ENCODE assay signal across 36 cellular contexts in genomic region chr15:42940527-42940926, GRCh38.
"Had no signal": no experiment of that assay in that cellular context is flagged by ENCODE, and none has a peak within 500 bp of the region (broad histone marks: within the 10 kb centered on the region; RNA-seq: fewer than 3 reads in every experiment).

No MANE protein-coding gene starts in this region.

- H3K9me3 ChIP-seq: ascending aorta, breast epithelium, esophagus muscularis mucosa, gastrocnemius medialis had no signal

- H3K4me3 Mint-ChIP-seq: activated B cell treated with CpG ODN at 0.5 μM for 24 hours; activated CD4-positive, alpha-beta memory T cell treated with anti-CD3 and anti-CD28 coated beads for 36 hours; activated CD4-positive, alpha-beta T cell treated with anti-CD3 and anti-CD28 coated beads for 36 hours; activated CD4-positive, alpha-beta T cell treated with anti-CD3 and anti-CD28 coated beads, Interleukin-2, amount 10 ng/mL, durations not matched to agents 24 days and 14 days; activated CD8-positive, alpha-beta memory T cell treated with anti-CD3 and anti-CD28 coated beads, Interleukin-2, amount 10 ng/mL, durations not matched to agents 7 days and 5 days; activated CD8-positive, alpha-beta T cell treated with anti-CD3 and anti-CD28 coated beads, Interleukin-2, amount 10 ng/mL, durations not matched to agents 7 days and 5 days; activated naive CD4-positive, alpha-beta T cell treated with anti-CD3 and anti-CD28 coated beads for 36 hours; activated naive CD4-positive, alpha-beta T cell treated with anti-CD3 and anti-CD28 coated beads, Interleukin-2, amount 50 U/mL, for 24 hours; activated naive CD8-positive, alpha-beta T cell treated with anti-CD3 and anti-CD28 coated beads for 36 hours; activated naive CD8-positive, alpha-beta T cell treated with anti-CD3 and anti-CD28 coated beads, Interleukin-2, amount 50 U/mL, for 24 hours; activated T-helper 1 cell treated with anti-CD3 and anti-CD28 coated beads, Interleukin-12 subunit alpha, Interleukin-12 subunit beta, Interleukin-2, Interleukin-4 antibody, amounts not matched to agents 30 ng/mL and 10 ng/mL and 1 ng/mL, durations not matched to agents 14 hours and 24 hours and 36 hours; brain; dendritic cell treated with granulocyte-macrophage colony-stimulating factor and Interleukin-4, amounts not matched to agents 40 ng/mL and 50 ng/mL, for 4 days; effector memory CD8-positive, alpha-beta T cell; T-helper 2 cell treated with Interferon-gamma antibody and Interleukin-4, amounts not matched to agents 5 μg/mL and 100 μg/mL, for 36 hours had no signal

- H3K27ac Mint-ChIP-seq: activated B cell treated with CpG ODN at 0.5 μM for 24 hours; activated CD4-positive, alpha-beta memory T cell treated with anti-CD3 and anti-CD28 coated beads for 36 hours; activated CD4-positive, alpha-beta T cell treated with anti-CD3 and anti-CD28 coated beads for 36 hours; activated CD4-positive, alpha-beta T cell treated with anti-CD3 and anti-CD28 coated beads, Interleukin-2, amount 10 ng/mL, durations not matched to agents 24 days and 14 days; activated CD8-positive, alpha-beta memory T cell treated with anti-CD3 and anti-CD28 coated beads, Interleukin-2, amount 10 ng/mL, durations not matched to agents 7 days and 5 days; activated CD8-positive, alpha-beta T cell treated with anti-CD3 and anti-CD28 coated beads, Interleukin-2, amount 10 ng/mL, durations not matched to agents 7 days and 5 days; activated naive CD4-positive, alpha-beta T cell treated with anti-CD3 and anti-CD28 coated beads for 36 hours; activated naive CD4-positive, alpha-beta T cell treated with anti-CD3 and anti-CD28 coated beads, Interleukin-2, amount 50 U/mL, for 24 hours; activated naive CD8-positive, alpha-beta T cell treated with anti-CD3 and anti-CD28 coated beads for 36 hours; activated naive CD8-positive, alpha-beta T cell treated with anti-CD3 and anti-CD28 coated beads, Interleukin-2, amount 50 U/mL, for 24 hours; activated T-helper 1 cell treated with anti-CD3 and anti-CD28 coated beads, Interleukin-12 subunit alpha, Interleukin-12 subunit beta, Interleukin-2, Interleukin-4 antibody, amounts not matched to agents 30 ng/mL and 10 ng/mL and 1 ng/mL, durations not matched to agents 14 hours and 24 hours and 36 hours; activated T-helper 2 cell treated with anti-CD3 and anti-CD28 coated beads, Interferon-gamma antibody, Interleukin-2, Interleukin-4, amounts not matched to agents 10 μg/mL and 5 μg/mL and 100 μg/mL, durations not matched to agents 14 hours and 24 hours and 36 hours; dendritic cell treated with granulocyte-macrophage colony-stimulating factor and Interleukin-4, amounts not matched to agents 40 ng/mL and 50 ng/mL, for 4 days; effector memory CD8-positive, alpha-beta T cell; T-helper 17 cell; T-helper 2 cell treated with Interferon-gamma antibody and Interleukin-4, amounts not matched to agents 5 μg/mL and 100 μg/mL, for 36 hours had no signal

- H3K4me3 ChIP-seq: ascending aorta, breast epithelium, cardiac muscle cell, coronary artery, esophagus muscularis mucosa, gastrocnemius medialis had no signal

- ATAC-seq: activated CD4-positive, alpha-beta T cell treated with anti-CD3 and anti-CD28 coated beads for 36 hours; activated CD4-positive, CD25-positive, alpha-beta regulatory T cell treated with anti-CD3 and anti-CD28 coated beads, Interleukin-2, amount 50 U/mL, for 24 hours; activated CD8-positive, alpha-beta memory T cell treated with anti-CD3 and anti-CD28 coated beads, Interleukin-2, amount 10 ng/mL, durations not matched to agents 7 days and 5 days; activated CD8-positive, alpha-beta T cell treated with anti-CD3 and anti-CD28 coated beads, Interleukin-2, amount 10 ng/mL, durations not matched to agents 7 days and 5 days; activated naive CD8-positive, alpha-beta T cell treated with anti-CD3 and anti-CD28 coated beads, Interleukin-2, amount 50 U/mL, for 24 hours; effector memory CD8-positive, alpha-beta T cell; foreskin keratinocyte; gastrocnemius medialis; T-helper 17 cell had no signal

- DNase-seq: activated B cell treated with CpG ODN at 0.5 μM for 24 hours; activated CD4-positive, alpha-beta memory T cell treated with anti-CD3 and anti-CD28 coated beads for 36 hours; activated CD4-positive, alpha-beta T cell treated with anti-CD3 and anti-CD28 coated beads for 36 hours; activated CD4-positive, alpha-beta T cell treated with anti-CD3 and anti-CD28 coated beads, Interleukin-2, amount 10 ng/mL, durations not matched to agents 24 days and 14 days; activated CD8-positive, alpha-beta memory T cell treated with anti-CD3 and anti-CD28 coated beads, Interleukin-2, amount 10 ng/mL, durations not matched to agents 7 days and 5 days; activated CD8-positive, alpha-beta memory T cell treated with anti-CD3 and anti-CD28 coated beads, Interleukin-2, amount 50 U/mL, for 4 hours; activated CD8-positive, alpha-beta T cell treated with anti-CD3 and anti-CD28 coated beads, Interleukin-2, amount 10 ng/mL, durations not matched to agents 7 days and 5 days; activated effector memory CD4-positive, alpha-beta T cell treated with anti-CD3 and anti-CD28 coated beads, Interleukin-2, amount 50 U/mL, for 16 hours; activated naive CD4-positive, alpha-beta T cell treated with anti-CD3 and anti-CD28 coated beads for 36 hours; activated naive CD8-positive, alpha-beta T cell treated with anti-CD3 and anti-CD28 coated beads for 36 hours; activated naive CD8-positive, alpha-beta T cell treated with anti-CD3 and anti-CD28 coated beads, Interleukin-2, amount 50 U/mL, for 24 hours; activated T-cell treated with anti-CD3 and anti-CD28 coated beads, Interleukin-2, amount 50 U/mL, for 1 hour; activated T-cell treated with anti-CD3 and anti-CD28 coated beads, Interleukin-2, amount 50 U/mL, for 48 hours; central memory CD4-positive, alpha-beta T cell; effector CD4-positive, alpha-beta T cell; effector memory CD8-positive, alpha-beta T cell; erythroblast; foreskin keratinocyte; gastrocnemius medialis; glutamatergic neuron; T-helper 1 cell; T-helper 17 cell; T1000; WERI-Rb-1 had no signal

- H3K27me3 ChIP-seq: ascending aorta, breast epithelium, cardiac muscle cell, esophagus muscularis mucosa, foreskin keratinocyte, gastrocnemius medialis had no signal

- H3K27ac ChIP-seq: ascending aorta, breast epithelium, cardiac muscle cell, coronary artery, esophagus muscularis mucosa, foreskin keratinocyte, gastrocnemius medialis, WERI-Rb-1 had no signal

- H3K4me1 ChIP-seq: ascending aorta, breast epithelium, esophagus muscularis mucosa, gastrocnemius medialis had no signal

- H3K4me1 Mint-ChIP-seq: activated B cell treated with CpG ODN at 0.5 μM for 24 hours; activated CD4-positive, alpha-beta T cell treated with anti-CD3 and anti-CD28 coated beads for 36 hours; activated CD4-positive, alpha-beta T cell treated with anti-CD3 and anti-CD28 coated beads, Interleukin-2, amount 10 ng/mL, durations not matched to agents 24 days and 14 days; activated CD8-positive, alpha-beta memory T cell treated with anti-CD3 and anti-CD28 coated beads, Interleukin-2, amount 10 ng/mL, durations not matched to agents 7 days and 5 days; activated naive CD4-positive, alpha-beta T cell treated with anti-CD3 and anti-CD28 coated beads, Interleukin-2, amount 50 U/mL, for 24 hours; activated naive CD8-positive, alpha-beta T cell treated with anti-CD3 and anti-CD28 coated beads for 36 hours; activated naive CD8-positive, alpha-beta T cell treated with anti-CD3 and anti-CD28 coated beads, Interleukin-2, amount 50 U/mL, for 24 hours; brain; T-helper 17 cell had no signal

- H3K27me3 Mint-ChIP-seq: activated B cell treated with CpG ODN at 0.5 μM for 24 hours; activated CD4-positive, alpha-beta memory T cell treated with anti-CD3 and anti-CD28 coated beads for 36 hours; activated CD4-positive, alpha-beta T cell treated with anti-CD3 and anti-CD28 coated beads for 36 hours; activated CD4-positive, alpha-beta T cell treated with anti-CD3 and anti-CD28 coated beads, Interleukin-2, amount 10 ng/mL, durations not matched to agents 24 days and 14 days; activated CD8-positive, alpha-beta memory T cell treated with anti-CD3 and anti-CD28 coated beads, Interleukin-2, amount 10 ng/mL, durations not matched to agents 7 days and 5 days; activated naive CD4-positive, alpha-beta T cell treated with anti-CD3 and anti-CD28 coated beads, Interleukin-2, amount 50 U/mL, for 24 hours; activated naive CD8-positive, alpha-beta T cell treated with anti-CD3 and anti-CD28 coated beads for 36 hours; activated naive CD8-positive, alpha-beta T cell treated with anti-CD3 and anti-CD28 coated beads, Interleukin-2, amount 50 U/mL, for 24 hours; brain; dendritic cell treated with granulocyte-macrophage colony-stimulating factor and Interleukin-4, amounts not matched to agents 40 ng/mL and 50 ng/mL, for 4 days; effector memory CD8-positive, alpha-beta T cell; T-helper 17 cell had no signal

- H3K9me3 Mint-ChIP-seq: activated B cell treated with CpG ODN at 0.5 μM for 24 hours; activated CD4-positive, alpha-beta memory T cell treated with anti-CD3 and anti-CD28 coated beads for 36 hours; activated CD4-positive, alpha-beta T cell treated with anti-CD3 and anti-CD28 coated beads, Interleukin-2, amount 10 ng/mL, durations not matched to agents 24 days and 14 days; activated naive CD4-positive, alpha-beta T cell treated with anti-CD3 and anti-CD28 coated beads for 36 hours; activated naive CD4-positive, alpha-beta T cell treated with anti-CD3 and anti-CD28 coated beads, Interleukin-2, amount 50 U/mL, for 24 hours; activated naive CD8-positive, alpha-beta T cell treated with anti-CD3 and anti-CD28 coated beads for 36 hours; activated naive CD8-positive, alpha-beta T cell treated with anti-CD3 and anti-CD28 coated beads, Interleukin-2, amount 50 U/mL, for 24 hours; activated T-helper 1 cell treated with anti-CD3 and anti-CD28 coated beads, Interleukin-12 subunit alpha, Interleukin-12 subunit beta, Interleukin-2, Interleukin-4 antibody, amounts not matched to agents 30 ng/mL and 10 ng/mL and 1 ng/mL, durations not matched to agents 14 hours and 24 hours and 36 hours; activated T-helper 2 cell treated with anti-CD3 and anti-CD28 coated beads, Interferon-gamma antibody, Interleukin-2, Interleukin-4, amounts not matched to agents 10 μg/mL and 5 μg/mL and 100 μg/mL, durations not matched to agents 14 hours and 24 hours and 36 hours; dendritic cell treated with granulocyte-macrophage colony-stimulating factor and Interleukin-4, amounts not matched to agents 40 ng/mL and 50 ng/mL, for 4 days; effector memory CD8-positive, alpha-beta T cell; T-helper 2 cell treated with Interferon-gamma antibody and Interleukin-4, amounts not matched to agents 5 μg/mL and 100 μg/mL, for 36 hours had no signal
